Comparison of ENCODE assay signal across 8 cellular contexts in the genomic region with DNA sequence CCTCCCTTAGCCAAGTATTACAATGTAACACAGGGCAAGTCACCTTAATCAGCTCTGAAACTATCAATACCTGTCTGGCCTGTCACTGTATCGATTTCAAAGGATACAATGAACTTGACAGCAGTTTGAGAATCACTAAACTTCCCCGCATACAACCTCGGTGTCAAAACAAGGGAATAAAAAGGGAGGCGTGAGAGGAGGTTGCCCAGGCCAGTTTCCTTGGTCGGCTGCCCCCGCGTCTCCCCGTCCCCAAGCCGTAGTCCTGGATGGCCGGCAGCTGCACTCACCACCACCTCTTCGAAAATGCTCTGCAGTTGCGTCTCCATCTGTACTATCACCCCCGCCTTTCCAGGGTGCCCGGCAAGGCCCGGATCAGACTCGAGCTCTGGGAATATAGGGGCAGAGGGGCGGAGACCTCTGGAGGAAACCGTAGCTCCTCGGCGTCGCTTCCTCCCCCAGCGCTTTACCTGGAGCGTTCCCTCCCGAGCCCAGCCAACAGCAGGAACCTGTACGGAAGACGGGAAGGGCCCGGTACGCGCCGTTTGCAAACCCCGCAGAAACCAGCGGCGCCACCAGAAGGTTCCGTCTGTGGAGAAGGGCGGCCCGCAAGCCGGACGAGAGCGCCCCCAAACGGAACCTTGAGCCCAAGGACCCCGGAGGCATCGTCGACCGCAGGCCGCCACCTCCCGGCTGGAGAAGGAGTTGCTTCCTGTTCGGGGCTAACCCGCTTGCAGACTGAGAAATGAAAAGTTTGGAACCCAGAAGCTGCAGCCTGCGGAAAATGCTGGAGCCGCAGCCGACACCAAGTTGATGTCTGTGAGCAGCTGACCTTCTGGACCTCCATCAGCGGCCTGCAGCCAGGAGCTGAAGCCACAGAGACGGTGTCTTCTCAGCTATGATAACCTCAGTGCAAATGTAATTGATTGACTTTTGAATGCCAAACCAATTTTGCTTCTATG. TPM values are rescaled to one million over a fixed set of nuclear protein-coding genes. Genes with fewer than 3 reads are reported as not detected.
DNase-seq lines count a peak whose midpoint lies in the region; ATAC-seq and TF ChIP-seq lines count a peak whose summit lies in the region.

A gene with protein sequence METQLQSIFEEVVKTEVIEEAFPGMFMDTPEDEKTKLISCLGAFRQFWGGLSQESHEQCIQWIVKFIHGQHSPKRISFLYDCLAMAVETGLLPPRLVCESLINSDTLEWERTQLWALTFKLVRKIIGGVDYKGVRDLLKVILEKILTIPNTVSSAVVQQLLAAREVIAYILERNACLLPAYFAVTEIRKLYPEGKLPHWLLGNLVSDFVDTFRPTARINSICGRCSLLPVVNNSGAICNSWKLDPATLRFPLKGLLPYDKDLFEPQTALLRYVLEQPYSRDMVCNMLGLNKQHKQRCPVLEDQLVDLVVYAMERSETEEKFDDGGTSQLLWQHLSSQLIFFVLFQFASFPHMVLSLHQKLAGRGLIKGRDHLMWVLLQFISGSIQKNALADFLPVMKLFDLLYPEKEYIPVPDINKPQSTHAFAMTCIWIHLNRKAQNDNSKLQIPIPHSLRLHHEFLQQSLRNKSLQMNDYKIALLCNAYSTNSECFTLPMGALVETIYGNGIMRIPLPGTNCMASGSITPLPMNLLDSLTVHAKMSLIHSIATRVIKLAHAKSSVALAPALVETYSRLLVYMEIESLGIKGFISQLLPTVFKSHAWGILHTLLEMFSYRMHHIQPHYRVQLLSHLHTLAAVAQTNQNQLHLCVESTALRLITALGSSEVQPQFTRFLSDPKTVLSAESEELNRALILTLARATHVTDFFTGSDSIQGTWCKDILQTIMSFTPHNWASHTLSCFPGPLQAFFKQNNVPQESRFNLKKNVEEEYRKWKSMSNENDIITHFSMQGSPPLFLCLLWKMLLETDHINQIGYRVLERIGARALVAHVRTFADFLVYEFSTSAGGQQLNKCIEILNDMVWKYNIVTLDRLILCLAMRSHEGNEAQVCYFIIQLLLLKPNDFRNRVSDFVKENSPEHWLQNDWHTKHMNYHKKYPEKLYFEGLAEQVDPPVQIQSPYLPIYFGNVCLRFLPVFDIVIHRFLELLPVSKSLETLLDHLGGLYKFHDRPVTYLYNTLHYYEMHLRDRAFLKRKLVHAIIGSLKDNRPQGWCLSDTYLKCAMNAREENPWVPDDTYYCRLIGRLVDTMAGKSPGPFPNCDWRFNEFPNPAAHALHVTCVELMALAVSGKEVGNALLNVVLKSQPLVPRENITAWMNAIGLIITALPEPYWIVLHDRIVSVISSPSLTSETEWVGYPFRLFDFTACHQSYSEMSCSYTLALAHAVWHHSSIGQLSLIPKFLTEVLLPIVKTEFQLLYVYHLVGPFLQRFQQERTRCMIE (N-terminal part only) (minus strand): TSS at position 519 of the 959 bp plus-strand sequence. CDS start 193 bp downstream, at position 326.

- no peaks in the 10 kb centered on the region for H3K27me3 Mint-ChIP-seq in activated T-cell treated with anti-CD3 and anti-CD28 coated beads, Interleukin-2, amount 50 U/mL, for 72 hours (ENCODE audit: low read depth)

- no peak for TF ChIP-seq EP300 in esophagus muscularis mucosa (IDR thresholded peaks at IDR 0.05)

- H3K36me3 Mint-ChIP-seq in activated T-cell treated with anti-CD3 and anti-CD28 coated beads, Interleukin-2, amount 50 U/mL, for 72 hours (ENCODE audit: insufficient read depth in 2 of 2), result peaks cover 4 to 7% of the 10 kb centered on the region in 2 donors

- H3K4me1 ChIP-seq in DOHH2 (ENCODE audit: control insufficient read depth, low read length) (peaks cover 35% of the 10 kb centered on the region), Peyer's patch (peaks cover 0 to 8% (median 0%) of the 10 kb centered on the region in 4 donors), esophagus muscularis mucosa (peaks cover 14 to 32% (median 28%) of the 10 kb centered on the region in 4 donors)

- no peaks in the 10 kb centered on the region for H3K9me3 ChIP-seq in DOHH2 (ENCODE audit: control insufficient read depth, insufficient read depth, low read length)
- H3K9me3 ChIP-seq in KOPT-K1 (ENCODE audit: insufficient read depth, low read length, poor library complexity, severe bottlenecking), result no peaks in the 10 kb centered on the region
- H3K9me3 ChIP-seq in Peyer's patch, result no peaks in the 10 kb centered on the region
- H3K9me3 ChIP-seq in esophagus muscularis mucosa, result no peaks in the 10 kb centered on the region

- H3K4me3 ChIP-seq in DOHH2 (ENCODE audit: low read length), result peak within 1 kb of the TSS; percentile 97
- H3K4me3 ChIP-seq in Peyer's patch, result peak within 1 kb of the TSS; percentile 60 to 75 (median 68)
- peak within 1 kb of the TSS; percentile 64 to 92 (median 82) for H3K4me3 ChIP-seq in esophagus muscularis mucosa

- intact Hi-C loops in esophagus muscularis mucosa (cut with DNase I), result no loop called here

- peak within 1 kb of the TSS; percentile 66 for H3K4me2 ChIP-seq in DOHH2 (ENCODE audit: low read length)

- H3K36me3 ChIP-seq in DOHH2 (ENCODE audit: control insufficient read depth, low read length) (peaks cover 31% of the 10 kb centered on the region), KOPT-K1 (ENCODE audit: insufficient read depth, low read length) (peaks cover 32% of the 10 kb centered on the region), Peyer's patch (peaks cover 0 to 22% (median 0%) of the 10 kb centered on the region in 3 donors), esophagus muscularis mucosa (peaks cover 21 to 29% (median 24%) of the 10 kb centered on the region in 4 donors)

- H3K9me2 ChIP-seq in DOHH2 (replicated peaks; ENCODE audit: control insufficient read depth, low read length), result no peaks in the 10 kb centered on the region

- H3K4me1 Mint-ChIP-seq in activated T-cell treated with anti-CD3 and anti-CD28 coated beads, Interleukin-2, amount 50 U/mL, for 72 hours (ENCODE audit: low read depth), result peaks cover 48% of the 10 kb centered on the region

- ATAC-seq in GM21786 (IDR thresholded peaks at IDR 0.05; ENCODE audit: unreplicated experiment), result peak; percentile 97
- ATAC-seq in activated T-cell treated with anti-CD3 and anti-CD28 coated beads, Interleukin-2, amount 50 U/mL, for 72 hours (replicated peaks in 1 of 2), result peak; percentile 84 to 86

- peaks cover 24% of the 10 kb centered on the region for H3K79me2 ChIP-seq in DOHH2 (ENCODE audit: control insufficient read depth, low read length)

- no peaks in the 10 kb centered on the region for H4K20me1 ChIP-seq in DOHH2 (ENCODE audit: control insufficient read depth, insufficient read depth, low read depth, low read length)

- peak within 1 kb of the TSS; percentile 66 for H3K27ac ChIP-seq in DOHH2 (ENCODE audit: low read depth, low read length)
- H3K27ac ChIP-seq in KOPT-K1 (ENCODE audit: low read depth, low read length, poor library complexity, severe bottlenecking), result peak within 1 kb of the TSS; percentile 75
- peak within 1 kb of the TSS; percentile 58 to 86 (median 75) for H3K27ac ChIP-seq in Peyer's patch
- H3K27ac ChIP-seq in esophagus muscularis mucosa (replicated peaks in 1 of 4), result peak within 1 kb of the TSS; percentile 74 to 81 (median 79)

- no peaks in the 10 kb centered on the region; the same call in 1 of the 2 replicates for H3F3A ChIP-seq in DOHH2 (ENCODE audit: control insufficient read depth, insufficient read depth)

- peak; percentile 89 to 98 (median 97) for DNase-seq in Peyer's patch
- DNase-seq in activated T-cell treated with anti-CD3 and anti-CD28 coated beads, Interleukin-2, amount 50 U/mL, for 72 hours, result peak; percentile 95 to 97
- peak; percentile 97 for DNase-seq in esophagus muscularis mucosa (ENCODE audit: extremely low spot score)
- DNase-seq in myocyte (ENCODE audit: low read depth), result peak; percentile 96
- DNase-seq in stimulated activated CD8-positive, alpha-beta memory T cell treated with anti-CD3 and anti-CD28 coated beads, Interleukin-7, amount 100 ng/mL, for 48 hours (ENCODE audit: extremely low read depth in 1 of 2, low read depth in 1 of 2), result peak; percentile 87 to 88

- H3K4me3 Mint-ChIP-seq in activated T-cell treated with anti-CD3 and anti-CD28 coated beads, Interleukin-2, amount 50 U/mL, for 72 hours, result peak within 1 kb of the TSS; percentile 98 to 100

- 0% methylated on average over 26 of the region's 53 CpGs for WGBS in esophagus muscularis mucosa

- peak; percentile 62 to 68 for TF ChIP-seq POLR2A in Peyer's patch (IDR thresholded peaks at IDR 0.05)
- TF ChIP-seq POLR2A in esophagus muscularis mucosa (IDR thresholded peaks at IDR 0.05; ENCODE audit: low read depth), result no peak

- no peaks in the 10 kb centered on the region for H3K9me3 Mint-ChIP-seq in activated T-cell treated with anti-CD3 and anti-CD28 coated beads, Interleukin-2, amount 50 U/mL, for 72 hours

- H3K27me3 ChIP-seq in DOHH2 (ENCODE audit: control insufficient read depth, low read length) (no peaks in the 10 kb centered on the region), Peyer's patch (no peaks in the 10 kb centered on the region), esophagus muscularis mucosa (no peaks in the 10 kb centered on the region)

- H3K27ac Mint-ChIP-seq in activated T-cell treated with anti-CD3 and anti-CD28 coated beads, Interleukin-2, amount 50 U/mL, for 72 hours, result peak within 1 kb of the TSS; percentile 98

- peak; percentile 97 for TF ChIP-seq CTCF in DOHH2 (IDR thresholded peaks at IDR 0.05; ENCODE audit: low read depth, low read length, poor library complexity, severe bottlenecking)
- TF ChIP-seq CTCF in Peyer's patch (IDR thresholded peaks at IDR 0.05), result peak; percentile 78 to 96 (median 92)
- peak; percentile 94 to 96 (median 94) for TF ChIP-seq CTCF in esophagus muscularis mucosa (IDR thresholded peaks at IDR 0.05)

RNA-seq across cellular contexts. Expression of the gene that starts here (rescaled TPM):
- total RNA-seq in Peyer's patch (10 to 100 TPM; 28.8 to 50.3 (median 36.7) TPM), esophagus muscularis mucosa (10 to 100 TPM; 17.1 to 21.2 (median 18.7) TPM), myocyte (26.5 and 26.7 TPM in 2 replicates)
- total RNA-seq in activated T-cell treated with anti-CD3 and anti-CD28 coated beads, Interleukin-2, amount 50 U/mL, for 72 hours, result 10 to 100 TPM; 38.5 to 40.1 TPM
- 9.4 TPM for polyA plus RNA-seq in myocyte (2012)

Comparison
In these comparisons a context has a peak if more than half of its experiments do, and no peak if none do; other contexts are left out.
1. Peak in every context shown above with its lines: DNase-seq, ATAC-seq, H3K4me3 ChIP-seq and H3K27ac ChIP-seq.